Comparison of ENCODE assay signal across 8 cellular contexts in genomic region chr7:98251251-98251843, GRCh38. TPM values are rescaled to one million over a fixed set of nuclear protein-coding genes. Genes with fewer than 3 reads are reported as not detected.
DNase-seq lines count a peak whose midpoint lies in the region; ATAC-seq, FAIRE-seq and TF ChIP-seq lines count a peak whose summit lies in the region.

No MANE protein-coding gene starts in this region.

- ATAC-seq in HCT116 (peak; percentile 43), upper lobe of right lung (peak; percentile 36)

- H3K27ac Mint-ChIP-seq in endothelial cell (ENCODE audit: unreplicated experiment): peak overlapping the region; percentile 97

- H3K9ac ChIP-seq in HCT116 (ENCODE audit: low read length): peak overlapping the region; percentile 83

- H2AFZ ChIP-seq in HCT116 (ENCODE audit: low read depth, low read length, poor library complexity, severe bottlenecking): no peak overlapping the region

- DNase-seq in GM12891 (ENCODE audit: insufficient read length, low spot score) (no peak), HCT116 (ENCODE audit: low read depth, low spot score) (no peak), NB4 (ENCODE audit: low read depth) (peak; percentile 30), endothelial cell (ENCODE audit: low spot score) (no peak), myocyte (ENCODE audit: low read depth) (peak; percentile 85), upper lobe of right lung (peak; percentile 81), NCI-H1417 treated with DMSO at 0.1 percent for 48 hours (lab: John Stamatoyannopoulos, UW) (no peak)
- DNase-seq in activated CD4-positive, alpha-beta T cell treated with anti-CD3 and anti-CD28 coated beads, Interleukin-2, amount 50 U/mL, for 4 hours: peak; percentile 6 to 8

- peaks cover 30% of the 10 kb centered on the region for H3K79me2 ChIP-seq in HCT116 (ENCODE audit: insufficient read depth, low read length)

- H3K36me3 Mint-ChIP-seq in endothelial cell (ENCODE audit: low read depth, unreplicated experiment): peaks cover 16% of the 10 kb centered on the region

- TF ChIP-seq CTCF in HCT116 (IDR thresholded peaks at IDR 0.05 in 2 of 3, conservative IDR thresholded peaks at IDR 0.05 in 1 of 3; ENCODE audit: borderline replicate concordance in 1 of 3, insufficient read depth in 1 of 3, low read depth in 2 of 3, low read length in 2 of 3) (no peak), NB4 (IDR thresholded peaks at IDR 0.05; ENCODE audit: low read depth, low read length) (no peak), endothelial cell (IDR thresholded peaks at IDR 0.05; ENCODE audit: unreplicated experiment) (no peak), upper lobe of right lung (IDR thresholded peaks at IDR 0.05) (no peak)

- H3K9me2 ChIP-seq in HCT116 (ENCODE audit: insufficient read depth): no peaks in the 10 kb centered on the region

- no peaks in the 10 kb centered on the region for H3K27me3 ChIP-seq in HCT116 (ENCODE audit: insufficient read depth, low read length)
- no peaks in the 10 kb centered on the region for H3K27me3 ChIP-seq in upper lobe of right lung

- H3K27ac ChIP-seq in HCT116 (ENCODE audit: low read depth, low read length): peak overlapping the region; percentile 70
- peak overlapping the region; percentile 88 for H3K27ac ChIP-seq in upper lobe of right lung

- H3K4me1 ChIP-seq in HCT116 (ENCODE audit: control insufficient read depth in 1 of 2, insufficient read depth in 2 of 2, low read length in 2 of 2): peaks cover 14 to 22% of the 10 kb centered on the region in 2 experiments
- H3K4me1 ChIP-seq in upper lobe of right lung: peaks cover 57% of the 10 kb centered on the region

- no peak for TF ChIP-seq RAD21 in HCT116 (IDR thresholded peaks at IDR 0.05; ENCODE audit: low read depth)

- CTCF ChIA-PET in HCT116 (lab: Charles Lee): interaction anchor here (1.3 kb wide), 1 partner anchor 150 kb away, joined by 4 read pairs; the partner anchor contains the start of gene BAIAP2L1

- RAD21 ChIA-PET in HCT116 (lab: Charles Lee; ENCODE audit: low non-redundant PET in 1 of 2, low total read pairs in 2 of 2, uncharacterized antibody in 2 of 2, unreplicated experiment in 2 of 2): interaction anchor here in 1 of 2 experiments (0.7 kb wide), 1 partner anchor 17 kb away, joined by 3 read pairs; no protein-coding TSS in a partner anchor

- peak overlapping the region; percentile 99 for H3K4me2 ChIP-seq in HCT116 (ENCODE audit: low read length)

- no peak for TF ChIP-seq POLR2A in GM12891 (IDR thresholded peaks at IDR 0.05; ENCODE audit: low read depth, low read length)
- no peak for TF ChIP-seq POLR2A in HCT116 (IDR thresholded peaks at IDR 0.05; ENCODE audit: borderline replicate concordance, extremely low read depth, insufficient read depth, insufficient read length)
- TF ChIP-seq POLR2A in NB4 (IDR thresholded peaks at IDR 0.05; ENCODE audit: extremely low read depth, insufficient read length): no peak

- no peaks in the 10 kb centered on the region for H4K20me1 ChIP-seq in HCT116 (ENCODE audit: insufficient read depth)

- H3K27me3 Mint-ChIP-seq in endothelial cell (ENCODE audit: unreplicated experiment): peaks cover 10% of the 10 kb centered on the region

- H3K9me3 Mint-ChIP-seq in endothelial cell (ENCODE audit: unreplicated experiment): no peaks in the 10 kb centered on the region

- H3K36me3 ChIP-seq in HCT116 (ENCODE audit: control insufficient read depth in 1 of 2, insufficient read depth in 2 of 2, low read length in 2 of 2) (no peaks in the 10 kb centered on the region), upper lobe of right lung (no peaks in the 10 kb centered on the region)

- peak; percentile 5 for FAIRE-seq in GM12891 (lab: Jason Lieb, UNC)

- H3K4me1 Mint-ChIP-seq in endothelial cell (ENCODE audit: unreplicated experiment): peaks cover 38% of the 10 kb centered on the region

- POLR2A ChIA-PET in HCT116 (lab: Charles Lee): no interaction called here

- no TSS peak for BruUV-seq in HCT116 (replicated peaks; lab: Mats Ljungman, UMichigan)

- H3K9me3 ChIP-seq in HCT116 (ENCODE audit: control insufficient read depth in 1 of 2, insufficient read depth in 1 of 2, low read depth in 1 of 2, low read length in 2 of 2) (no peaks in the 10 kb centered on the region), upper lobe of right lung (no peaks in the 10 kb centered on the region)

- peak overlapping the region; percentile 94 for H3K4me3 Mint-ChIP-seq in endothelial cell (ENCODE audit: unreplicated experiment)

- intact Hi-C loops in HCT116 (cut with micrococcal nuclease): no loop called here
- intact Hi-C loops in upper lobe of right lung (cut with DNase I): no loop called here

- H3K4me3 ChIP-seq in HCT116 (replicated peaks in 1 of 2; ENCODE audit: low read depth in 1 of 2, low read length in 2 of 2) (peak overlapping the region; percentile 89 to 96), NB4 (ENCODE audit: low read depth, low read length) (peak overlapping the region; percentile 78), upper lobe of right lung (peak overlapping the region; percentile 94)

TF ChIP-seq in GM12891, 5 proteins besides CTCF, POLR2A, EP300 and RAD21:
- no peak for TF ChIP-seq SPI1 (IDR thresholded peaks at IDR 0.05; ENCODE audit: low read depth, low read length)
- TF ChIP-seq PAX5 (IDR thresholded peaks at IDR 0.05; ENCODE audit: insufficient read depth, low read length, severe bottlenecking): no peak
- TF ChIP-seq POLR2AphosphoS5 (IDR thresholded peaks at IDR 0.05; ENCODE audit: low read depth, low read length): no peak
- no peak for TF ChIP-seq TAF1 (IDR thresholded peaks at IDR 0.05; ENCODE audit: low read depth, low read length)
- TF ChIP-seq POU2F2 (IDR thresholded peaks at IDR 0.05; ENCODE audit: low read depth, low read length): no peak

TF ChIP-seq in HCT116, 20 proteins besides CTCF, POLR2A, EP300 and RAD21 (continues in another document):
- no peak for TF ChIP-seq REST (IDR thresholded peaks at IDR 0.05; ENCODE audit: low read depth)
- TF ChIP-seq YY1 (IDR thresholded peaks at IDR 0.05; ENCODE audit: extremely low read depth, insufficient replicate concordance, low read depth, low read length): no peak
- no peak for TF ChIP-seq ATF3 (IDR thresholded peaks at IDR 0.05)
- no peak for TF ChIP-seq TCF7L2 (IDR thresholded peaks at IDR 0.05; ENCODE audit: borderline replicate concordance, extremely low read depth, insufficient read depth, insufficient read length)
- no peak for TF ChIP-seq POLR2AphosphoS5 (IDR thresholded peaks at IDR 0.05; ENCODE audit: low read depth, low read length)
- TF ChIP-seq ZFX (IDR thresholded peaks at IDR 0.05): no peak
- TF ChIP-seq JUND (IDR thresholded peaks at IDR 0.05): no peak
- TF ChIP-seq CBX3 (IDR thresholded peaks at IDR 0.05; ENCODE audit: low read depth): no peak
- TF ChIP-seq EGR1 (IDR thresholded peaks at IDR 0.05; ENCODE audit: low read depth): no peak

RNA-seq across cellular contexts. Expression of gene TECPR1, which starts 0.7 kb away (rescaled TPM):
- 6.0 TPM for polyA plus RNA-seq in GM12891 (2012; ENCODE audit: low read depth, missing spikeins)
- total RNA-seq in HCT116 (2021; ENCODE audit: unreplicated experiment): 19.9 TPM
- polyA plus RNA-seq in HCT116 (2012): 7.6 and 9.6 TPM in 2 replicates
- total RNA-seq in endothelial cell (ENCODE audit: unreplicated experiment): 129 TPM
- total RNA-seq in myocyte: 62.5 and 108 TPM in 2 replicates
- polyA plus RNA-seq in myocyte (2012): 35.7 TPM
- total RNA-seq in upper lobe of right lung: 55.2 TPM

RNA-seq across cellular contexts. Expression of gene BRI3, which starts 30.1 kb away (rescaled TPM):
- polyA plus RNA-seq in GM12891 (2012; ENCODE audit: low read depth, missing spikeins): 55.4 TPM
- total RNA-seq in HCT116 (2021; ENCODE audit: unreplicated experiment) (102 TPM), endothelial cell (ENCODE audit: unreplicated experiment) (300 TPM), myocyte (73.8 and 101 TPM in 2 replicates), upper lobe of right lung (530 TPM)
- 92.5 and 93.5 TPM in 2 replicates for polyA plus RNA-seq in HCT116 (2012)
- 561 TPM for polyA plus RNA-seq in myocyte (2012)

RNA-seq across cellular contexts. Expression of gene BHLHA15, which starts 40.1 kb away (rescaled TPM):
- 0.33 TPM for polyA plus RNA-seq in GM12891 (2012; ENCODE audit: low read depth, missing spikeins)
- total RNA-seq in HCT116 (2021; ENCODE audit: unreplicated experiment): 5.2 TPM
- polyA plus RNA-seq in HCT116 (2012): 5.0 and 6.2 TPM in 2 replicates
- 1.2 TPM for total RNA-seq in endothelial cell (ENCODE audit: unreplicated experiment)
- not detected in 2 replicates for total RNA-seq in myocyte
- 0.30 TPM for polyA plus RNA-seq in myocyte (2012)
- total RNA-seq in upper lobe of right lung: 0.81 TPM

Comparison
In these comparisons a context has a peak if more than half of its experiments do, and no peak if none do; other contexts are left out.
1. DNase-seq: peak in NB4 (single experiment), activated CD4-positive, alpha-beta T cell treated with anti-CD3 and anti-CD28 coated beads, Interleukin-2, amount 50 U/mL, for 4 hours (2 of 2), myocyte (single experiment) and upper lobe of right lung (single experiment); none in GM12891 (single experiment), HCT116 (single experiment), endothelial cell (single experiment) and NCI-H1417 treated with DMSO at 0.1 percent for 48 hours (single experiment).
2. Peak in every context shown above with its lines, with median percentiles within 50 percentile points of each other: H3K4me3 ChIP-seq.